Comparison of ENCODE assay signal across 24 cellular contexts in the genomic region with DNA sequence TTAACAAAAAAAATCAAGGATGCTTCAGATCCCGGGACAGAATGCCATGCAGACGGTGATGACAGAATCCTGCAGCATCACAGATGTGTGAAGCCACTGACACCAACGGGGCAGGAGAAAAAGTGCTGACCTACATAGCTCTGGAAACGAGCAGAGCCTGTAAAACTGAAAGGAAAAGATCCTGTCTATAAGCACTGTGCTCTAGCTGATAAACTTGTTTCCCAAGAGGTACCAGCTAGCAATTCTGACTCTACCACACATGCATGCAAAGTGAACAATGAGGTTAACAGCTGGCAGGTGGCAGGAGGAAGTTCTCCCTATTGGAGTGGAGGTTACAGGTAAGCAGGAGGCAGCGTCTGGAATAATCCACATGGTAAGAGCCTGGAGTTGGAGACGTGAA.
"Had no signal": no experiment of that assay in that cellular context is flagged by ENCODE, and none has a peak within 500 bp of the region (broad histone marks: within the 10 kb centered on the region; RNA-seq: fewer than 3 reads in every experiment).

No MANE protein-coding gene starts in this region.

- H3K27ac Mint-ChIP-seq: dendritic cell treated with granulocyte-macrophage colony-stimulating factor and Interleukin-4, amounts not matched to agents 40 ng/mL and 50 ng/mL, for 4 days; effector memory CD8-positive, alpha-beta T cell; endodermal cell; mesothelial cell of epicardium had no signal

- H3K9me3 ChIP-seq: colonic mucosa, gastrocnemius medialis had no signal

- H3K36me3 ChIP-seq: colonic mucosa, esophagus squamous epithelium, gastrocnemius medialis, heart right ventricle, left lung, lower lobe of right lung had no signal

- H3K27ac ChIP-seq: colonic mucosa, epithelial cell of prostate, esophagus squamous epithelium, gastrocnemius medialis, heart right ventricle, left lung, lower lobe of right lung had no signal

- H3K4me3 ChIP-seq: colonic mucosa, esophagus squamous epithelium, gastrocnemius medialis, heart right ventricle, left lung, lower lobe of right lung, mucosa of descending colon had no signal

- ATAC-seq: effector memory CD8-positive, alpha-beta T cell; esophagus mucosa; gastrocnemius medialis; heart right ventricle; left cardiac atrium; left lung; left ventricle myocardium superior; lower lobe of right lung; mucosa of descending colon had no signal

- H3K27me3 ChIP-seq: colonic mucosa, gastrocnemius medialis had no signal

- H3K4me1 Mint-ChIP-seq: endodermal cell, mesothelial cell of epicardium had no signal

- DNase-seq: colonic mucosa; cortex of kidney; effector CD8-positive, alpha-beta T cell; effector memory CD8-positive, alpha-beta T cell; endodermal cell; erythroblast; esophagus squamous epithelium; foreskin fibroblast; foreskin melanocyte; gastrocnemius medialis; glutamatergic neuron; head of caudate nucleus; heart right ventricle; hippocampal formation; left cardiac atrium; left lung; left ventricle myocardium superior; lower lobe of right lung; mesenchymal stem cell; mucosa of descending colon had no signal

- H3K36me3 Mint-ChIP-seq: mesothelial cell of epicardium had no signal

- H3K4me1 ChIP-seq: colonic mucosa, esophagus squamous epithelium, gastrocnemius medialis, heart right ventricle, left lung, lower lobe of right lung had no signal

- H3K4me3 Mint-ChIP-seq: dendritic cell treated with granulocyte-macrophage colony-stimulating factor and Interleukin-4, amounts not matched to agents 40 ng/mL and 50 ng/mL, for 4 days; effector memory CD8-positive, alpha-beta T cell; endodermal cell; mesothelial cell of epicardium had no signal
